In genomic region chr15:84905016-84905916, GRCh38 we compare ENCODE assay signal across 27 cellular contexts. TPM values are rescaled to one million over a fixed set of nuclear protein-coding genes. Genes with fewer than 3 reads are reported as not detected.
DNase-seq lines count a peak whose midpoint lies in the region; ATAC-seq and TF ChIP-seq lines count a peak whose summit lies in the region.
"Had no signal": no experiment of that assay in that cellular context is flagged by ENCODE, and none has a peak within 500 bp of the region (broad histone marks: within the 10 kb centered on the region; RNA-seq: fewer than 3 reads in every experiment).

No MANE protein-coding gene starts in this region.

- no peak for DNase-seq in ascending aorta (ENCODE audit: low spot score in 2 of 2)
- no peak for DNase-seq in heart left ventricle
- no peak for DNase-seq in neural progenitor cell (ENCODE audit: low spot score)
- peak in 1 of 2 donors; percentile 62 for DNase-seq in tibial artery
- no peak for DNase-seq in cerebellum (ENCODE audit: low spot score)
- DNase-seq in stimulated activated CD4-positive, alpha-beta T cell treated with anti-CD3 and anti-CD28 coated beads, Interleukin-12 subunit alpha, Interleukin-12 subunit beta, amount 100 ng/mL, for 4 hours: no peak
- DNase-seq: activated B cell treated with CpG ODN at 0.5 μM for 24 hours; activated CD4-positive, alpha-beta T cell treated with anti-CD3 and anti-CD28 coated beads, Interleukin-2, amount 50 U/mL, for 1 hour; activated naive CD4-positive, alpha-beta T cell; activated T-cell treated with anti-CD3 and anti-CD28 coated beads, Interleukin-2, amount 50 U/mL, for 4 hours; Caco-2; caudate nucleus; DMS79; dorsolateral prefrontal cortex; GDM1; H9; KG1; lower lobe of right lung; MG63; NCI-H2029; NCI-H524 treated with DMSO at 0.1 percent for 48 hours; T-helper 1 cell; transverse colon had no signal

- no peaks in the 10 kb centered on the region for H3K27me3 Mint-ChIP-seq in neural progenitor cell (ENCODE audit: insufficient read depth, low read depth)
- H3K27me3 Mint-ChIP-seq: activated B cell treated with CpG ODN at 0.5 μM for 24 hours had no signal

- peak overlapping the region; percentile 51 for H3K27ac Mint-ChIP-seq in neural progenitor cell
- H3K27ac Mint-ChIP-seq: activated B cell treated with CpG ODN at 0.5 μM for 24 hours had no signal

- TF ChIP-seq CTCF in ascending aorta (IDR thresholded peaks at IDR 0.05) (no peak), heart left ventricle (IDR thresholded peaks at IDR 0.05) (no peak), neural progenitor cell (IDR thresholded peaks at IDR 0.05) (no peak), tibial artery (IDR thresholded peaks at IDR 0.05) (no peak)

- H3K36me3 Mint-ChIP-seq in neural progenitor cell: no peaks in the 10 kb centered on the region

- no peaks in the 10 kb centered on the region for H3K27me3 ChIP-seq in ascending aorta
- H3K27me3 ChIP-seq in heart left ventricle: no peaks in the 10 kb centered on the region
- H3K27me3 ChIP-seq in neural progenitor cell: no peaks in the 10 kb centered on the region
- H3K27me3 ChIP-seq in tibial artery: no peaks in the 10 kb centered on the region
- H3K27me3 ChIP-seq: dorsolateral prefrontal cortex, MG63, transverse colon had no signal

- no peak overlapping the region for H2AFZ ChIP-seq in neural progenitor cell (replicated peaks)

- H3K4me3 ChIP-seq in ascending aorta (no peak overlapping the region), heart left ventricle (no peak overlapping the region), neural progenitor cell (no peak overlapping the region), tibial artery (no peak overlapping the region)
- H3K4me3 ChIP-seq: dorsolateral prefrontal cortex, lower lobe of right lung, MG63, transverse colon had no signal

- no peak for TF ChIP-seq POLR2A in heart left ventricle (IDR thresholded peaks at IDR 0.05)

- H3K79me2 ChIP-seq in neural progenitor cell (ENCODE audit: low read depth): no peaks in the 10 kb centered on the region

- no peaks in the 10 kb centered on the region for H3K9me3 Mint-ChIP-seq in neural progenitor cell
- H3K9me3 Mint-ChIP-seq: activated T-cell treated with anti-CD3 and anti-CD28 coated beads, Interleukin-2, amount 50 U/mL, for 4 hours; neural crest cell had no signal

- H3K4me2 ChIP-seq in neural progenitor cell: no peak overlapping the region

- 87 to 91% (median 88%) methylated on average over 15 of the region's 15 CpGs for WGBS in heart left ventricle, 4 donors

- peak overlapping the region; percentile 58 to 90 for H3K27ac ChIP-seq in ascending aorta
- H3K27ac ChIP-seq in heart left ventricle: peak overlapping the region in 10 of 12 donors; percentile 31 to 85 (median 78)
- no peak overlapping the region for H3K27ac ChIP-seq in neural progenitor cell
- peak overlapping the region; percentile 77 to 81 for H3K27ac ChIP-seq in tibial artery
- H3K27ac ChIP-seq: C4-2B, dorsolateral prefrontal cortex, lower lobe of right lung, transverse colon had no signal

- ATAC-seq in heart left ventricle (peak; percentile 45 to 72 (median 50)), HG02885 (IDR thresholded peaks at IDR 0.05; ENCODE audit: poor library complexity, unreplicated experiment) (no peak)
- ATAC-seq: activated T-cell treated with anti-CD3 and anti-CD28 coated beads, Interleukin-2, amount 50 U/mL, for 4 hours; lower lobe of right lung had no signal

- no peak overlapping the region for H3K4me3 Mint-ChIP-seq in neural progenitor cell
- H3K4me3 Mint-ChIP-seq: activated B cell treated with CpG ODN at 0.5 μM for 24 hours; activated T-cell treated with anti-CD3 and anti-CD28 coated beads, Interleukin-2, amount 50 U/mL, for 4 hours; H9; neural crest cell had no signal

- H4K20me1 ChIP-seq in neural progenitor cell (ENCODE audit: low read depth): no peaks in the 10 kb centered on the region

- H3K4me1 ChIP-seq in ascending aorta (peaks cover 13 to 26% of the 10 kb centered on the region in 2 donors), heart left ventricle (peaks cover 3 to 49% (median 18%) of the 10 kb centered on the region in 12 donors), neural progenitor cell (no peaks in the 10 kb centered on the region), tibial artery (peaks cover 0 to 61% (median 37%) of the 10 kb centered on the region in 4 donors)
- H3K4me1 ChIP-seq: lower lobe of right lung had no signal

- H3F3A ChIP-seq in neural progenitor cell (ENCODE audit: low read depth): no peaks in the 10 kb centered on the region

- peaks cover 13% of the 10 kb centered on the region for H3K4me1 Mint-ChIP-seq in neural progenitor cell
- H3K4me1 Mint-ChIP-seq: activated B cell treated with CpG ODN at 0.5 μM for 24 hours had no signal

- intact Hi-C loops in ascending aorta (cut with DNase I): no loop called here
- intact Hi-C loops in heart left ventricle (cut with DNase I): no loop called here
- intact Hi-C loops in tibial artery (cut with DNase I; ENCODE audit: low total_unique reads): no loop called here

- no peak overlapping the region for H3K9ac ChIP-seq in neural progenitor cell

- no peaks in the 10 kb centered on the region for H3K9me3 ChIP-seq in ascending aorta
- peaks cover 0 to 6% (median 0%) of the 10 kb centered on the region in 12 donors for H3K9me3 ChIP-seq in heart left ventricle
- H3K9me3 ChIP-seq in neural progenitor cell (ENCODE audit: low read depth): no peaks in the 10 kb centered on the region
- H3K9me3 ChIP-seq in tibial artery: no peaks in the 10 kb centered on the region
- H3K9me3 ChIP-seq: Caco-2, transverse colon had no signal

- H3K36me3 ChIP-seq in ascending aorta: no peaks in the 10 kb centered on the region
- no peaks in the 10 kb centered on the region for H3K36me3 ChIP-seq in heart left ventricle
- H3K36me3 ChIP-seq in neural progenitor cell: no peaks in the 10 kb centered on the region
- no peaks in the 10 kb centered on the region for H3K36me3 ChIP-seq in tibial artery
- H3K36me3 ChIP-seq: lower lobe of right lung, MG63, transverse colon had no signal

RNA-seq across cellular contexts. Expression of gene SLC28A1, which starts 20.8 kb away (rescaled TPM):
- total RNA-seq in ascending aorta (not detected), heart left ventricle (1 to 10 TPM in 3 of 9 donors, under 1 TPM in 5, not detected in 1; 0.14 to 2.9 (median 0.74) TPM), neural progenitor cell (ENCODE audit: low replicate concordance) (not detected in 2 replicates), cerebellum (not detected)
- 1 to 10 TPM in 1 of 2 donors, under 1 TPM in 1; 0.17 to 1.9 TPM for polyA plus RNA-seq in heart left ventricle
- total RNA-seq: activated B cell treated with CpG ODN at 0.5 μM for 24 hours; activated T-cell treated with anti-CD3 and anti-CD28 coated beads, Interleukin-2, amount 50 U/mL, for 4 hours; Caco-2; lower lobe of right lung; neural crest cell; SK-MEL-5; transverse colon had no signal
